In genomic region chr15:40264321-40265153, GRCh38 we compare ENCODE assay signal across 19 cellular contexts. TPM values are rescaled to one million over a fixed set of nuclear protein-coding genes. Genes with fewer than 3 reads are reported as not detected.
"Had no signal": no experiment of that assay in that cellular context is flagged by ENCODE, and none has a peak within 500 bp of the region (broad histone marks: within the 10 kb centered on the region; RNA-seq: fewer than 3 reads in every experiment).

No MANE protein-coding gene starts in this region.

- FAIRE-seq: astrocyte had no signal

- ATAC-seq: naive thymus-derived CD4-positive, alpha-beta T cell; stimulated activated memory B cell treated with anti-CD40 and anti-IgM and Interleukin-4, amounts not matched to agents 10 μg/mL and 1 μg/mL and 100 μg/mL, for 72 hours had no signal

- H3K27ac ChIP-seq: tibial nerve, VCaP had no signal

- DNase-seq: activated CD4-positive, alpha-beta T cell treated with anti-CD3 and anti-CD28 coated beads, Interleukin-2, amount 50 U/mL, for 4 hours; activated CD4-positive, CD25-positive, alpha-beta regulatory T cell treated with anti-CD3 and anti-CD28 coated beads, Interleukin-2, amount 50 U/mL, for 72 hours; activated gamma-delta T cell; effector CD4-positive, alpha-beta T cell; mesendoderm; naive thymus-derived CD4-positive, alpha-beta T cell; sigmoid colon; stimulated activated CD4-positive, alpha-beta T cell treated with anti-CD3 and anti-CD28 coated beads, Interleukin-4, amount 100 ng/mL, for 4 hours; SW 1271; T-helper 2 cell had no signal

- H3K4me3 ChIP-seq: breast epithelium, esophagus muscularis mucosa, sigmoid colon, tibial nerve had no signal

- H3K4me1 ChIP-seq: breast epithelium, tibial nerve had no signal

- H3K36me3 ChIP-seq: breast epithelium, esophagus muscularis mucosa, sigmoid colon, tibial nerve had no signal

- H3K27me3 ChIP-seq: breast epithelium, esophagus muscularis mucosa, sigmoid colon, tibial nerve had no signal

- H3K9me3 ChIP-seq: breast epithelium, esophagus muscularis mucosa, sigmoid colon, tibial nerve had no signal

RNA-seq across cellular contexts. Expression of gene ANKRD63, which starts 18.3 kb away (rescaled TPM):
- total RNA-seq: astrocyte, breast epithelium, esophagus muscularis mucosa, lower leg skin, tibial nerve had no signal
- polyA plus RNA-seq: adipose tissue; naive thymus-derived CD4-positive, alpha-beta T cell; sigmoid colon had no signal

RNA-seq across cellular contexts. Expression of gene PAK6, which starts 25.7 kb away (rescaled TPM):
- polyA plus RNA-seq: naive thymus-derived CD4-positive, alpha-beta T cell had no signal

RNA-seq across cellular contexts. Expression of gene PLCB2, which starts 43.2 kb away (rescaled TPM):
- total RNA-seq: renal cortical epithelial cell had no signal
